7 cellular contexts compared by ENCODE assay signal in genomic region chr18:51153659-51154371, GRCh38. TPM values are rescaled to one million over a fixed set of nuclear protein-coding genes. Genes with fewer than 3 reads are reported as not detected.
DNase-seq lines count a peak whose midpoint lies in the region; ATAC-seq and TF ChIP-seq lines count a peak whose summit lies in the region.

No MANE protein-coding gene starts in this region.

- H3K36me3 Mint-ChIP-seq in activated CD8-positive, alpha-beta T cell treated with anti-CD3 and anti-CD28 coated beads, Interleukin-2, amount 10 ng/mL, durations not matched to agents 7 days and 5 days (ENCODE audit: low read depth): peaks cover 6% of the 10 kb centered on the region

- POLR2A ChIA-PET in activated CD8-positive, alpha-beta T cell treated with anti-CD3 and anti-CD28 coated beads, Interleukin-2, amount 10 ng/mL, durations not matched to agents 7 days and 5 days (lab: Charles Lee): interaction anchor here (0.7 to 3.8 kb wide), 13 partner anchors 8 to 275 kb away, joined by 3 to 54 read pairs (median 4); partner anchors contain the start of genes ME2 and MEX3C

- H3K27ac ChIP-seq in breast epithelium: no peak overlapping the region

- intact Hi-C loops in sciatic nerve (cut with DNase I) (no loop called here), breast epithelium (cut with DNase I; ENCODE audit: low total_unique reads) (no loop called here)

- ATAC-seq in GM19351 (IDR thresholded peaks at IDR 0.05; ENCODE audit: unreplicated experiment) (peak; percentile 66), HG03159 (IDR thresholded peaks at IDR 0.05; ENCODE audit: unreplicated experiment) (peak; percentile 76), sciatic nerve (peak; percentile 39)
- ATAC-seq in activated CD8-positive, alpha-beta T cell treated with anti-CD3 and anti-CD28 coated beads, Interleukin-2, amount 10 ng/mL, durations not matched to agents 7 days and 5 days: peak; percentile 74

- H3K4me1 ChIP-seq in breast epithelium: no peaks in the 10 kb centered on the region

- H3K9me3 ChIP-seq in breast epithelium: no peaks in the 10 kb centered on the region

- H3K4me3 Mint-ChIP-seq in activated CD8-positive, alpha-beta T cell treated with anti-CD3 and anti-CD28 coated beads, Interleukin-2, amount 10 ng/mL, durations not matched to agents 7 days and 5 days: peak overlapping the region; percentile 81

- H3K36me3 ChIP-seq in breast epithelium: no peaks in the 10 kb centered on the region

- no peaks in the 10 kb centered on the region for H3K9me3 Mint-ChIP-seq in activated CD8-positive, alpha-beta T cell treated with anti-CD3 and anti-CD28 coated beads, Interleukin-2, amount 10 ng/mL, durations not matched to agents 7 days and 5 days (ENCODE audit: insufficient read depth)

- no peaks in the 10 kb centered on the region for H3K27me3 ChIP-seq in breast epithelium

- H3K27ac Mint-ChIP-seq in activated CD8-positive, alpha-beta T cell treated with anti-CD3 and anti-CD28 coated beads, Interleukin-2, amount 10 ng/mL, durations not matched to agents 7 days and 5 days: peak overlapping the region; percentile 97

- TF ChIP-seq POLR2A in breast epithelium (IDR thresholded peaks at IDR 0.05): no peak

- TF ChIP-seq CTCF in breast epithelium (IDR thresholded peaks at IDR 0.05): no peak

- no peak overlapping the region for H3K4me3 ChIP-seq in breast epithelium

- DNase-seq in activated CD8-positive, alpha-beta T cell treated with anti-CD3 and anti-CD28 coated beads, Interleukin-2, amount 10 ng/mL, durations not matched to agents 7 days and 5 days: peak; percentile 55
- no peak for DNase-seq in sciatic nerve (ENCODE audit: low spot score)
- DNase-seq in breast epithelium (ENCODE audit: low spot score in 2 of 2): no peak
- DNase-seq in NCI-H1417 treated with DMSO at 0.1 percent for 48 hours (lab: John Stamatoyannopoulos, UW): no peak
- DNase-seq in kidney glomerular epithelial cell (lab: John Stamatoyannopoulos, UW): no peak

- CTCF ChIA-PET in activated CD8-positive, alpha-beta T cell treated with anti-CD3 and anti-CD28 coated beads, Interleukin-2, amount 10 ng/mL, durations not matched to agents 7 days and 5 days (lab: Charles Lee): interaction anchor here (0.7 to 3.0 kb wide), 12 partner anchors 13 to 114 kb away, joined by 3 to 15 read pairs (median 4); partner anchors contain the start of gene MEX3C

- H3K27me3 Mint-ChIP-seq in activated CD8-positive, alpha-beta T cell treated with anti-CD3 and anti-CD28 coated beads, Interleukin-2, amount 10 ng/mL, durations not matched to agents 7 days and 5 days (ENCODE audit: low read depth): no peaks in the 10 kb centered on the region

- H3K4me1 Mint-ChIP-seq in activated CD8-positive, alpha-beta T cell treated with anti-CD3 and anti-CD28 coated beads, Interleukin-2, amount 10 ng/mL, durations not matched to agents 7 days and 5 days (ENCODE audit: low read depth): peaks cover 48% of the 10 kb centered on the region

RNA-seq across cellular contexts. Expression of gene MEX3C, which starts 43.7 kb away (rescaled TPM):
- 10 to 100 TPM; 40.4 to 45.8 TPM for total RNA-seq in activated CD8-positive, alpha-beta T cell treated with anti-CD3 and anti-CD28 coated beads, Interleukin-2, amount 10 ng/mL, durations not matched to agents 7 days and 5 days
- 31.9 TPM for total RNA-seq in sciatic nerve
- total RNA-seq in breast epithelium: 10 to 100 TPM; 22.4 to 42.0 (median 29.2) TPM
